In the genomic region with DNA sequence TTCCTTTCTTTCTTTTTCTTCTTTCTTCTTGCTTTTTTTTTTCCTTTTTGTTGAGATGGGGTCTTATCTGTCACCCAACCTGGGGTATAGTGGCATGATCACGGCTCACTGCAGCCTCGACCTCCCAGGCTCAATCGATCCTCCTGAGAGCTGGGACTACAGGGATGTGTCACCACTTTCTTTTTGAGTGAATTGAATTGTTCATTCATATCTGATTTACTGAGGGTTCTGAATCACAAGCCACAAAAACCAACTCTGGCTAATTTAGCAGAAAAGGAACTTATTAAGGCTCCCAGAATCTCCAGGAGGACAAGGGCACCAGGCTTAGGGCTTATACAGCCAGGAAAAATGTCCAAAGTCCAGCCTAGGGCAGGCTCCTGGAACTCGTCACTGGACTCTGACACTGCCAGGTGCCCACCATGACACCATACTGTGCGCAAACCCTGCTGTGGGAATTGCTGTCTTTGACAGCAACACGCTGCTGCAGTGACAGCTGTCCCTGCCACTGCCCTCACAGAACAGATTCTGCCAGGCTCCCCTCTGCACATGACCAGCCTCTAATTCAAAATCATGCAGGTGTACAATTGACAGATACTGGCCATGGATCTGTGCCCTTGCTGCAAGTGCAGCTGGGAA, we compare ENCODE assay signal across 8 cellular contexts. TPM values are rescaled to one million over a fixed set of nuclear protein-coding genes. Genes with fewer than 3 reads are reported as not detected.
DNase-seq lines count a peak whose midpoint lies in the region; ATAC-seq and TF ChIP-seq lines count a peak whose summit lies in the region.

No MANE protein-coding gene starts in this region.

- peak; percentile 73 for ATAC-seq in HG03045 (IDR thresholded peaks at IDR 0.05; ENCODE audit: unreplicated experiment)

- peak overlapping the region in 1 of 7 donors; percentile 81 for H3K27ac Mint-ChIP-seq in CD14-positive monocyte

- intact Hi-C loops in CD14-positive monocyte (cut with micrococcal nuclease), result no loop called here

- peaks cover 16% of the 10 kb centered on the region for H3K4me1 Mint-ChIP-seq in CD14-positive monocyte

- no peak for TF ChIP-seq CTCF in CD14-positive monocyte (IDR thresholded peaks at IDR 0.05)

- peaks cover 0 to 6% of the 10 kb centered on the region in 2 donors for H3K36me3 Mint-ChIP-seq in CD14-positive monocyte

- peak; percentile 40 for DNase-seq in activated naive CD4-positive, alpha-beta T cell treated with Interleukin-2 at 50 U/mL for 16 hours
- DNase-seq in activated naive CD4-positive, alpha-beta T cell (lab: John Stamatoyannopoulos, UW), result no peak
- DNase-seq in activated CD4-positive, alpha-beta T cell treated with anti-CD3 and anti-CD28 coated beads, Interleukin-2, amount 50 U/mL, for 48 hours, result peak; percentile 38 to 56
- DNase-seq in stimulated activated CD4-positive, alpha-beta T cell treated with anti-CD3 and anti-CD28 coated beads, Interleukin-1b, Interleukin-23, amount 100 ng/mL, for 48 hours, result peak; percentile 55
- DNase-seq in NCI-H510A treated with DMSO at 0.1 percent for 48 hours (lab: John Stamatoyannopoulos, UW), result no peak
- no peak for DNase-seq in CD14-positive monocyte (ENCODE audit: low spot score)
- no peak for DNase-seq in iPS-NIHi7 (ENCODE audit: extremely low spot score)

- H3K27me3 Mint-ChIP-seq in CD14-positive monocyte (ENCODE audit: low read depth in 3 of 3), result peaks cover 0 to 2% (median 0%) of the 10 kb centered on the region in 3 donors

- no peak overlapping the region for H3K4me3 Mint-ChIP-seq in CD14-positive monocyte

- peaks cover 14 to 25% (median 18%) of the 10 kb centered on the region in 7 donors for H3K9me3 Mint-ChIP-seq in CD14-positive monocyte

RNA-seq across cellular contexts. Expression of a gene that starts 42.9 kb away (rescaled TPM):
- not detected for polyA plus RNA-seq in CD14-positive monocyte

Comparison
In these comparisons a context has a peak if more than half of its experiments do, and no peak if none do; other contexts are left out.
1. DNase-seq: peak in activated naive CD4-positive, alpha-beta T cell treated with Interleukin-2 at 50 U/mL for 16 hours (single experiment), activated CD4-positive, alpha-beta T cell treated with anti-CD3 and anti-CD28 coated beads, Interleukin-2, amount 50 U/mL, for 48 hours (2 of 2) and stimulated activated CD4-positive, alpha-beta T cell treated with anti-CD3 and anti-CD28 coated beads, Interleukin-1b, Interleukin-23, amount 100 ng/mL, for 48 hours (single experiment); none in activated naive CD4-positive, alpha-beta T cell (0 of 4), NCI-H510A treated with DMSO at 0.1 percent for 48 hours (single experiment), CD14-positive monocyte (single experiment) and iPS-NIHi7 (single experiment).